In the genomic region with DNA sequence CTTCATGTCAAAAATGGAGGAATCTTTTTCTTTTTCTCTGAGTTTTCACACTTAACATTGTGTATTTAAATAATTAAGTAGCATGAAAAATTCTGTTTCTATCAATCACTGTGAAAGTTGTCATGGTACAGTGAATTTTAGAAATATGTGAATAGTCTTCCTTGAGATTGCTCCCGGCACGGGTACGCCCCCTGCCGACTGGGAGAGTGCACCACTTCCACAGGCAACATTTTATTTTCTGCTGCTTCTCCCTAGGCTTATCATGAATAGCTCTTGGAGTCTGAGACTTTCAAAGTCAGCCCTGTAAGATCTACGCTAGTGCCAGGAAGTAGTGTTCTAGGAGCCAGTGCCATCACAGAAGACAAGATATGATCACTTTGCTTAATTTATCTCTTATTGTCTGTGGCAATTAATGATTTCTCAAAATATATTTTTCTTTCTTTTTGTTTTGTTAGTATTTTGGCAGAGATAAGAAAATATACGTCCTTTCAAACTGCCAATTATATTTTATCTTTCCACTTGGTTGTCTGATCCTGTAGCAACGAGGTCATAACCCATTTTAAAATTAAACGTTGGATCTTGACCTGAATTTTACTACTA, we compare ENCODE assay signal across 8 cellular contexts.
A peak's percentile ranks its signal among the peaks of the same experiment; 100 is the strongest.
DNase-seq lines count a peak whose midpoint lies in the region; ATAC-seq and TF ChIP-seq lines count a peak whose summit lies in the region.

No MANE protein-coding gene starts in this region.

- no peaks in the 10 kb centered on the region for H3K36me3 ChIP-seq in MG63
- no peaks in the 10 kb centered on the region for H3K36me3 ChIP-seq in adrenal gland (replicated peaks in 1 of 2)
- no peaks in the 10 kb centered on the region for H3K36me3 ChIP-seq in upper lobe of left lung
- no peaks in the 10 kb centered on the region for H3K36me3 ChIP-seq in CD8-positive, alpha-beta memory T cell (ENCODE audit: insufficient read depth, low read length)

- peak in 1 of 2 donors; percentile 30 for ATAC-seq in upper lobe of left lung (ENCODE audit: low FRiP score in 2 of 2)

- H3K4me1 ChIP-seq in adrenal gland (replicated peaks in 1 of 2) (no peaks in the 10 kb centered on the region), upper lobe of left lung (no peaks in the 10 kb centered on the region)
- H3K4me1 ChIP-seq in CD8-positive, alpha-beta memory T cell (ENCODE audit: insufficient read depth, low read length): no peaks in the 10 kb centered on the region

- H3K9me3 ChIP-seq in MG63 (no peaks in the 10 kb centered on the region), adrenal gland (replicated peaks in 1 of 3) (no peaks in the 10 kb centered on the region), upper lobe of left lung (no peaks in the 10 kb centered on the region)
- H3K9me3 ChIP-seq in CD8-positive, alpha-beta memory T cell (ENCODE audit: low read length): no peaks in the 10 kb centered on the region

- DNase-seq in AG08396 (ENCODE audit: low spot score): peak; percentile 2
- DNase-seq in GM12865 (ENCODE audit: low read depth): peak; percentile 74
- DNase-seq in HEK293T (ENCODE audit: extremely low spot score): peak; percentile 62
- peak; percentile 14 for DNase-seq in MG63
- peak; percentile 16 to 63 (median 44) for DNase-seq in adrenal gland
- DNase-seq in iris pigment epithelial cell (ENCODE audit: low read depth): peak; percentile 31
- peak; percentile 10 to 32 for DNase-seq in upper lobe of left lung
- DNase-seq in CD8-positive, alpha-beta memory T cell: no peak

- H3K27me3 Mint-ChIP-seq in CD8-positive, alpha-beta memory T cell: no peaks in the 10 kb centered on the region

- H3K27ac Mint-ChIP-seq in CD8-positive, alpha-beta memory T cell: no peak overlapping the region

- TF ChIP-seq CTCF in GM12865 (IDR thresholded peaks at IDR 0.05; ENCODE audit: insufficient read depth, low read depth, low read length, missing control alignments) (peak; percentile 69), adrenal gland (IDR thresholded peaks at IDR 0.05) (peak; percentile 7 to 64 (median 50)), upper lobe of left lung (IDR thresholded peaks at IDR 0.05) (peak in 5 of 6 experiments; percentile 21 to 49 (median 30))

- H3K4me3 ChIP-seq in GM12865 (ENCODE audit: low read depth, low read length) (no peak overlapping the region), MG63 (no peak overlapping the region), adrenal gland (no peak overlapping the region), upper lobe of left lung (no peak overlapping the region)
- no peak overlapping the region for H3K4me3 ChIP-seq in CD8-positive, alpha-beta memory T cell (ENCODE audit: low read length)

- H3K27me3 ChIP-seq in MG63: no peaks in the 10 kb centered on the region
- no peaks in the 10 kb centered on the region for H3K27me3 ChIP-seq in adrenal gland
- no peaks in the 10 kb centered on the region for H3K27me3 ChIP-seq in upper lobe of left lung
- H3K27me3 ChIP-seq in CD8-positive, alpha-beta memory T cell (ENCODE audit: insufficient read depth, low read length, poor library complexity, severe bottlenecking): no peaks in the 10 kb centered on the region

- H3K4me1 Mint-ChIP-seq in CD8-positive, alpha-beta memory T cell: no peaks in the 10 kb centered on the region

- POLR2A ChIA-PET in HEK293T (lab: Yijun Ruan, JAX): no interaction called here
- POLR2A ChIA-PET in CD8-positive, alpha-beta memory T cell (lab: Charles Lee): no interaction called here

- intact Hi-C loops in adrenal gland (cut with DNase I): loop anchor here in 1 of 2 donors (5.0 kb wide), 1 partner anchor 716 kb away; no protein-coding TSS in a partner anchor

- no peak for TF ChIP-seq POLR2A in adrenal gland (IDR thresholded peaks at IDR 0.05)
- TF ChIP-seq POLR2A in upper lobe of left lung (IDR thresholded peaks at IDR 0.05): no peak

- no peak overlapping the region for H3K27ac ChIP-seq in adrenal gland
- H3K27ac ChIP-seq in upper lobe of left lung: no peak overlapping the region
- no peak overlapping the region for H3K27ac ChIP-seq in CD8-positive, alpha-beta memory T cell (ENCODE audit: low read depth, low read length)

- H3K36me3 Mint-ChIP-seq in CD8-positive, alpha-beta memory T cell: no peaks in the 10 kb centered on the region

- CTCF ChIA-PET in HEK293T (lab: Yijun Ruan, JAX): interaction anchor here (0.6 to 2.2 kb wide), 12 partner anchors 8 to 691 kb away, joined by 3 to 16 read pairs (median 4); no protein-coding TSS in a partner anchor
- CTCF ChIA-PET in CD8-positive, alpha-beta memory T cell (lab: Charles Lee): no interaction called here

- H3K9me3 Mint-ChIP-seq in CD8-positive, alpha-beta memory T cell: peaks cover 4 to 37% (median 11%) of the 10 kb centered on the region in 5 donors

- TF ChIP-seq EP300 in upper lobe of left lung (IDR thresholded peaks at IDR 0.05): no peak

- 12 to 17% (median 15%) methylated on average over 8 of the region's 8 CpGs for WGBS in adrenal gland, 4 donors
- 21 to 24% methylated on average over 8 of the region's 8 CpGs for whole genome bisulfite sequencing in upper lobe of left lung, 2 donors

- H3K4me3 Mint-ChIP-seq in CD8-positive, alpha-beta memory T cell: no peak overlapping the region

TF ChIP-seq in HEK293T, 16 proteins besides CTCF, POLR2A, EP300 and RAD21:
- TF ChIP-seq ARNT (IDR thresholded peaks at IDR 0.05) (no peak), FOXM1 (IDR thresholded peaks at IDR 0.05; ENCODE audit: borderline replicate concordance) (no peak), ZNF384 (IDR thresholded peaks at IDR 0.05) (no peak), SUZ12 (IDR thresholded peaks at IDR 0.05) (no peak), BHLHE40 (IDR thresholded peaks at IDR 0.05; ENCODE audit: borderline replicate concordance) (no peak), CTBP1 (IDR thresholded peaks at IDR 0.05; ENCODE audit: borderline replicate concordance) (no peak), LEF1 (IDR thresholded peaks at IDR 0.05; ENCODE audit: borderline replicate concordance) (no peak), L3MBTL2 (conservative IDR thresholded peaks at IDR 0.05) (no peak), FOXK2 (IDR thresholded peaks at IDR 0.05) (no peak), ELF4 (IDR thresholded peaks at IDR 0.05) (no peak), HDGF (IDR thresholded peaks at IDR 0.05; ENCODE audit: borderline replicate concordance) (no peak)

Comparison
In these comparisons a context has a peak if more than half of its experiments do, and no peak if none do; other contexts are left out.
1. DNase-seq: peak in AG08396 (single experiment), GM12865 (single experiment), HEK293T (single experiment), MG63 (single experiment), adrenal gland (7 of 7), iris pigment epithelial cell (single experiment) and upper lobe of left lung (2 of 2); none in CD8-positive, alpha-beta memory T cell (0 of 5).
2. Peak in every context shown above with its lines, with median percentiles within 50 percentile points of each other: CTCF ChIP-seq.